Comparison of ENCODE assay signal across 1 cellular context in the genomic region with DNA sequence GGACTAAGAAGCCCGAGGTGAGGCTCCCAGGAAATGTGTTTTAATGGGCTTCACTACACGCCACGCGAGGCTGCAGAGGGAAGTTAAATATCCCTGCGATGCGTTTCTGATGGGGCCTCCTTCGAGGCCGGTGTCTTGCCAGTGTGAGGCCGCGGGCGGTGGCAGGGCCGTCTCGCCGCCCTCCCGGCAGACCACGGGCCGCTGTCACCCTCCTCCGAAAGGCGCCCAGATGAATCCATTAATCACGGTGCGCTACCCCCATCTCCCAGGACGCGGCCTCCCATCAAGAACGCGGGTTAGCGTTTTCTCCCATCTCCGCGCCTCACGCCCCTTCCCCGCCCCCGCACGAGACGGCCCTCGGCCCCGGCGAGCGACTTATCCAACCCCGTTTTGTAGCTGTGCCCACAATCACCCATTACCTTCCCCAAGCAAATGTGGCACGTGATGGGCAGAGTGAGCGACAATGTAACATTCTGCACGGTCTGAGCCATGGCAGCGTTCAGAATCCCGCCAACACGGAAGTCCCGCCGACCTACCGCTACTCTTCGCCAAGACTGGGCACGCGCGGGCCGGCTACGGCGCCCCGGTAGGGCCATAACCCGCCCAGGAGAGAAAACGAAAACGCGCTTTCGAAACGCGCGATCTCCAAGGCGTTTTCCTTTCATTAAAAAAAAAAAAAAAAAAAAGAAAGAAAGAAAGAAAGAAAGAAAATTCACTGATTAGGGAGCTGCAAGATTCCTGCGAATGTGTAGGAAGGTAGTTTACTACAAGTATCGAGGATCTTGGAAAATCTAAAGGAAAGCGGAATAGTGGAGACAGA.
TF ChIP-seq lines count a peak whose summit lies in the region.

A gene with protein sequence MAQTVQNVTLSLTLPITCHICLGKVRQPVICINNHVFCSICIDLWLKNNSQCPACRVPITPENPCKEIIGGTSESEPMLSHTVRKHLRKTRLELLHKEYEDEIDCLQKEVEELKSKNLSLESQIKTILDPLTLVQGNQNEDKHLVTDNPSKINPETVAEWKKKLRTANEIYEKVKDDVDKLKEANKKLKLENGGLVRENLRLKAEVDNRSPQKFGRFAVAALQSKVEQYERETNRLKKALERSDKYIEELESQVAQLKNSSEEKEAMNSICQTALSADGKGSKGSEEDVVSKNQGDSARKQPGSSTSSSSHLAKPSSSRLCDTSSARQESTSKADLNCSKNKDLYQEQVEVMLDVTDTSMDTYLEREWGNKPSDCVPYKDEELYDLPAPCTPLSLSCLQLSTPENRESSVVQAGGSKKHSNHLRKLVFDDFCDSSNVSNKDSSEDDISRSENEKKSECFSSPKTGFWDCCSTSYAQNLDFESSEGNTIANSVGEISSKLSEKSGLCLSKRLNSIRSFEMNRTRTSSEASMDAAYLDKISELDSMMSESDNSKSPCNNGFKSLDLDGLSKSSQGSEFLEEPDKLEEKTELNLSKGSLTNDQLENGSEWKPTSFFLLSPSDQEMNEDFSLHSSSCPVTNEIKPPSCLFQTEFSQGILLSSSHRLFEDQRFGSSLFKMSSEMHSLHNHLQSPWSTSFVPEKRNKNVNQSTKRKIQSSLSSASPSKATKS (minus strand): TSS at position 526 of the 820 bp plus-strand sequence. CDS start 35 bp downstream, at position 491.

TF ChIP-seq in K562, 482 proteins besides CTCF, POLR2A, EP300 and RAD21 (continued from another document and continues in another):
- TF ChIP-seq, protein P1, sequence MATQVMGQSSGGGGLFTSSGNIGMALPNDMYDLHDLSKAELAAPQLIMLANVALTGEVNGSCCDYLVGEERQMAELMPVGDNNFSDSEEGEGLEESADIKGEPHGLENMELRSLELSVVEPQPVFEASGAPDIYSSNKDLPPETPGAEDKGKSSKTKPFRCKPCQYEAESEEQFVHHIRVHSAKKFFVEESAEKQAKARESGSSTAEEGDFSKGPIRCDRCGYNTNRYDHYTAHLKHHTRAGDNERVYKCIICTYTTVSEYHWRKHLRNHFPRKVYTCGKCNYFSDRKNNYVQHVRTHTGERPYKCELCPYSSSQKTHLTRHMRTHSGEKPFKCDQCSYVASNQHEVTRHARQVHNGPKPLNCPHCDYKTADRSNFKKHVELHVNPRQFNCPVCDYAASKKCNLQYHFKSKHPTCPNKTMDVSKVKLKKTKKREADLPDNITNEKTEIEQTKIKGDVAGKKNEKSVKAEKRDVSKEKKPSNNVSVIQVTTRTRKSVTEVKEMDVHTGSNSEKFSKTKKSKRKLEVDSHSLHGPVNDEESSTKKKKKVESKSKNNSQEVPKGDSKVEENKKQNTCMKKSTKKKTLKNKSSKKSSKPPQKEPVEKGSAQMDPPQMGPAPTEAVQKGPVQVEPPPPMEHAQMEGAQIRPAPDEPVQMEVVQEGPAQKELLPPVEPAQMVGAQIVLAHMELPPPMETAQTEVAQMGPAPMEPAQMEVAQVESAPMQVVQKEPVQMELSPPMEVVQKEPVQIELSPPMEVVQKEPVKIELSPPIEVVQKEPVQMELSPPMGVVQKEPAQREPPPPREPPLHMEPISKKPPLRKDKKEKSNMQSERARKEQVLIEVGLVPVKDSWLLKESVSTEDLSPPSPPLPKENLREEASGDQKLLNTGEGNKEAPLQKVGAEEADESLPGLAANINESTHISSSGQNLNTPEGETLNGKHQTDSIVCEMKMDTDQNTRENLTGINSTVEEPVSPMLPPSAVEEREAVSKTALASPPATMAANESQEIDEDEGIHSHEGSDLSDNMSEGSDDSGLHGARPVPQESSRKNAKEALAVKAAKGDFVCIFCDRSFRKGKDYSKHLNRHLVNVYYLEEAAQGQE (CRISPR knock-in tag; IDR thresholded peaks at IDR 0.05; ENCODE audit: low read depth): 0 out of 2 replicates have a peak, but pooled peaks have one; percentile 35
- peak; percentile 85 for TF ChIP-seq RBFOX2 (IDR thresholded peaks at IDR 0.05; ENCODE audit: low read depth, low read length)
- TF ChIP-seq TEAD1 (CRISPR knock-in tag; IDR thresholded peaks at IDR 0.05): 0 out of 4 replicates have a peak, but pooled peaks of 1 of the 2 experiments have one; percentile 39
- TF ChIP-seq ZBTB1 (CRISPR knock-in tag; IDR thresholded peaks at IDR 0.05; ENCODE audit: borderline replicate concordance, low read depth): no peak; the same call in 1 of the 2 replicates
- TF ChIP-seq, protein P2, sequence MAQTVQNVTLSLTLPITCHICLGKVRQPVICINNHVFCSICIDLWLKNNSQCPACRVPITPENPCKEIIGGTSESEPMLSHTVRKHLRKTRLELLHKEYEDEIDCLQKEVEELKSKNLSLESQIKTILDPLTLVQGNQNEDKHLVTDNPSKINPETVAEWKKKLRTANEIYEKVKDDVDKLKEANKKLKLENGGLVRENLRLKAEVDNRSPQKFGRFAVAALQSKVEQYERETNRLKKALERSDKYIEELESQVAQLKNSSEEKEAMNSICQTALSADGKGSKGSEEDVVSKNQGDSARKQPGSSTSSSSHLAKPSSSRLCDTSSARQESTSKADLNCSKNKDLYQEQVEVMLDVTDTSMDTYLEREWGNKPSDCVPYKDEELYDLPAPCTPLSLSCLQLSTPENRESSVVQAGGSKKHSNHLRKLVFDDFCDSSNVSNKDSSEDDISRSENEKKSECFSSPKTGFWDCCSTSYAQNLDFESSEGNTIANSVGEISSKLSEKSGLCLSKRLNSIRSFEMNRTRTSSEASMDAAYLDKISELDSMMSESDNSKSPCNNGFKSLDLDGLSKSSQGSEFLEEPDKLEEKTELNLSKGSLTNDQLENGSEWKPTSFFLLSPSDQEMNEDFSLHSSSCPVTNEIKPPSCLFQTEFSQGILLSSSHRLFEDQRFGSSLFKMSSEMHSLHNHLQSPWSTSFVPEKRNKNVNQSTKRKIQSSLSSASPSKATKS (CRISPR knock-in tag; IDR thresholded peaks at IDR 0.05): no peak
- no peak for TF ChIP-seq FOXK1 (CRISPR knock-in tag; IDR thresholded peaks at IDR 0.05; ENCODE audit: borderline replicate concordance)
- no peak for TF ChIP-seq ZNF12 (CRISPR knock-in tag; IDR thresholded peaks at IDR 0.05)
- TF ChIP-seq, protein P3, sequence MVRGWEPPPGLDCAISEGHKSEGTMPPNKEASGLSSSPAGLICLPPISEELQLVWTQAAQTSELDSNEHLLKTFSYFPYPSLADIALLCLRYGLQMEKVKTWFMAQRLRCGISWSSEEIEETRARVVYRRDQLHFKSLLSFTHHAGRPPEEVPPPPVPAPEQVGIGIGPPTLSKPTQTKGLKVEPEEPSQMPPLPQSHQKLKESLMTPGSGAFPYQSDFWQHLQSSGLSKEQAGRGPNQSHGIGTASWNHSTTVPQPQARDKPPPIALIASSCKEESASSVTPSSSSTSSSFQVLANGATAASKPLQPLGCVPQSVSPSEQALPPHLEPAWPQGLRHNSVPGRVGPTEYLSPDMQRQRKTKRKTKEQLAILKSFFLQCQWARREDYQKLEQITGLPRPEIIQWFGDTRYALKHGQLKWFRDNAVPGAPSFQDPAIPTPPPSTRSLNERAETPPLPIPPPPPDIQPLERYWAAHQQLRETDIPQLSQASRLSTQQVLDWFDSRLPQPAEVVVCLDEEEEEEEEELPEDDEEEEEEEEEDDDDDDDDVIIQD (CRISPR knock-in tag; IDR thresholded peaks at IDR 0.05): no peak
- peak; percentile 61 for TF ChIP-seq POLR2AphosphoS5 (IDR thresholded peaks at IDR 0.05; ENCODE audit: control insufficient read depth, insufficient read depth, low read depth, low read length)
- TF ChIP-seq, protein P4, sequence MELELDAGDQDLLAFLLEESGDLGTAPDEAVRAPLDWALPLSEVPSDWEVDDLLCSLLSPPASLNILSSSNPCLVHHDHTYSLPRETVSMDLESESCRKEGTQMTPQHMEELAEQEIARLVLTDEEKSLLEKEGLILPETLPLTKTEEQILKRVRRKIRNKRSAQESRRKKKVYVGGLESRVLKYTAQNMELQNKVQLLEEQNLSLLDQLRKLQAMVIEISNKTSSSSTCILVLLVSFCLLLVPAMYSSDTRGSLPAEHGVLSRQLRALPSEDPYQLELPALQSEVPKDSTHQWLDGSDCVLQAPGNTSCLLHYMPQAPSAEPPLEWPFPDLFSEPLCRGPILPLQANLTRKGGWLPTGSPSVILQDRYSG (tag; conservative IDR thresholded peaks at IDR 0.05; ENCODE audit: low read depth): no peak
- TF ChIP-seq POLR2B (IDR thresholded peaks at IDR 0.05; ENCODE audit: low read depth, partially characterized antibody): peak; percentile 64
- TF ChIP-seq SIN3A (IDR thresholded peaks at IDR 0.05; ENCODE audit: borderline replicate concordance in 2 of 2, control insufficient read depth in 1 of 2, low read depth in 2 of 2, low read length in 2 of 2): peak; percentile 25 to 67; a peak in 1 of 4 replicates
- TF ChIP-seq BRD4 (IDR thresholded peaks at IDR 0.05): 0 out of 2 replicates have a peak, but pooled peaks have one; percentile 44
- TF ChIP-seq, protein P5, sequence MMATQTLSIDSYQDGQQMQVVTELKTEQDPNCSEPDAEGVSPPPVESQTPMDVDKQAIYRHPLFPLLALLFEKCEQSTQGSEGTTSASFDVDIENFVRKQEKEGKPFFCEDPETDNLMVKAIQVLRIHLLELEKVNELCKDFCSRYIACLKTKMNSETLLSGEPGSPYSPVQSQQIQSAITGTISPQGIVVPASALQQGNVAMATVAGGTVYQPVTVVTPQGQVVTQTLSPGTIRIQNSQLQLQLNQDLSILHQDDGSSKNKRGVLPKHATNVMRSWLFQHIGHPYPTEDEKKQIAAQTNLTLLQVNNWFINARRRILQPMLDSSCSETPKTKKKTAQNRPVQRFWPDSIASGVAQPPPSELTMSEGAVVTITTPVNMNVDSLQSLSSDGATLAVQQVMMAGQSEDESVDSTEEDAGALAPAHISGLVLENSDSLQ (IDR thresholded peaks at IDR 0.05): peak; percentile 26; the same call in 1 of the 2 replicates
- TF ChIP-seq, protein P6, sequence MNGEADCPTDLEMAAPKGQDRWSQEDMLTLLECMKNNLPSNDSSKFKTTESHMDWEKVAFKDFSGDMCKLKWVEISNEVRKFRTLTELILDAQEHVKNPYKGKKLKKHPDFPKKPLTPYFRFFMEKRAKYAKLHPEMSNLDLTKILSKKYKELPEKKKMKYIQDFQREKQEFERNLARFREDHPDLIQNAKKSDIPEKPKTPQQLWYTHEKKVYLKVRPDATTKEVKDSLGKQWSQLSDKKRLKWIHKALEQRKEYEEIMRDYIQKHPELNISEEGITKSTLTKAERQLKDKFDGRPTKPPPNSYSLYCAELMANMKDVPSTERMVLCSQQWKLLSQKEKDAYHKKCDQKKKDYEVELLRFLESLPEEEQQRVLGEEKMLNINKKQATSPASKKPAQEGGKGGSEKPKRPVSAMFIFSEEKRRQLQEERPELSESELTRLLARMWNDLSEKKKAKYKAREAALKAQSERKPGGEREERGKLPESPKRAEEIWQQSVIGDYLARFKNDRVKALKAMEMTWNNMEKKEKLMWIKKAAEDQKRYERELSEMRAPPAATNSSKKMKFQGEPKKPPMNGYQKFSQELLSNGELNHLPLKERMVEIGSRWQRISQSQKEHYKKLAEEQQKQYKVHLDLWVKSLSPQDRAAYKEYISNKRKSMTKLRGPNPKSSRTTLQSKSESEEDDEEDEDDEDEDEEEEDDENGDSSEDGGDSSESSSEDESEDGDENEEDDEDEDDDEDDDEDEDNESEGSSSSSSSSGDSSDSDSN (IDR thresholded peaks at IDR 0.05; ENCODE audit: borderline replicate concordance in 1 of 2, low read depth in 2 of 2, low read length in 2 of 2): 0 out of 4 replicates have a peak, but pooled peaks of 1 of the 2 experiments have one; percentile 19
- no peak for TF ChIP-seq KLF1 (tag; IDR thresholded peaks at IDR 0.05)
- TF ChIP-seq, protein P7, sequence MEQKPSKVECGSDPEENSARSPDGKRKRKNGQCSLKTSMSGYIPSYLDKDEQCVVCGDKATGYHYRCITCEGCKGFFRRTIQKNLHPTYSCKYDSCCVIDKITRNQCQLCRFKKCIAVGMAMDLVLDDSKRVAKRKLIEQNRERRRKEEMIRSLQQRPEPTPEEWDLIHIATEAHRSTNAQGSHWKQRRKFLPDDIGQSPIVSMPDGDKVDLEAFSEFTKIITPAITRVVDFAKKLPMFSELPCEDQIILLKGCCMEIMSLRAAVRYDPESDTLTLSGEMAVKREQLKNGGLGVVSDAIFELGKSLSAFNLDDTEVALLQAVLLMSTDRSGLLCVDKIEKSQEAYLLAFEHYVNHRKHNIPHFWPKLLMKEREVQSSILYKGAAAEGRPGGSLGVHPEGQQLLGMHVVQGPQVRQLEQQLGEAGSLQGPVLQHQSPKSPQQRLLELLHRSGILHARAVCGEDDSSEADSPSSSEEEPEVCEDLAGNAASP (IDR thresholded peaks at IDR 0.05): no peak
- TF ChIP-seq RCOR1 (IDR thresholded peaks at IDR 0.05; ENCODE audit: borderline replicate concordance in 1 of 2, low read depth in 2 of 2, low read length in 2 of 2): 0 out of 4 replicates have a peak, but pooled peaks of 1 of the 2 experiments have one; percentile 3
- peak; percentile 85 to 88 for TF ChIP-seq NRF1 (conservative IDR thresholded peaks at IDR 0.05 in 1 of 2, IDR thresholded peaks at IDR 0.05 in 1 of 2)
- peak; percentile 25; the same call in 1 of the 2 replicates for TF ChIP-seq NFIC (IDR thresholded peaks at IDR 0.05)
- TF ChIP-seq EP400 (IDR thresholded peaks at IDR 0.05): peak; percentile 68
- TF ChIP-seq HNRNPH1 (optimal IDR thresholded peaks at IDR 0.05; ENCODE audit: low read depth, low read length): no peak
- 0 out of 2 replicates have a peak, but pooled peaks have one; percentile 26 for TF ChIP-seq KLF16 (IDR thresholded peaks at IDR 0.05)
- TF ChIP-seq POLR2G (IDR thresholded peaks at IDR 0.05; ENCODE audit: low read depth, low read length): peak; percentile 82
- TF ChIP-seq, protein P8, sequence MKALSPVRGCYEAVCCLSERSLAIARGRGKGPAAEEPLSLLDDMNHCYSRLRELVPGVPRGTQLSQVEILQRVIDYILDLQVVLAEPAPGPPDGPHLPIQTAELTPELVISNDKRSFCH (CRISPR knock-in tag; IDR thresholded peaks at IDR 0.05): no peak
- TF ChIP-seq, protein P8 (tag; IDR thresholded peaks at IDR 0.05): no peak
- TF ChIP-seq TCF7L2 (IDR thresholded peaks at IDR 0.05; ENCODE audit: low read depth, low read length): no peak
- TF ChIP-seq, protein P9, sequence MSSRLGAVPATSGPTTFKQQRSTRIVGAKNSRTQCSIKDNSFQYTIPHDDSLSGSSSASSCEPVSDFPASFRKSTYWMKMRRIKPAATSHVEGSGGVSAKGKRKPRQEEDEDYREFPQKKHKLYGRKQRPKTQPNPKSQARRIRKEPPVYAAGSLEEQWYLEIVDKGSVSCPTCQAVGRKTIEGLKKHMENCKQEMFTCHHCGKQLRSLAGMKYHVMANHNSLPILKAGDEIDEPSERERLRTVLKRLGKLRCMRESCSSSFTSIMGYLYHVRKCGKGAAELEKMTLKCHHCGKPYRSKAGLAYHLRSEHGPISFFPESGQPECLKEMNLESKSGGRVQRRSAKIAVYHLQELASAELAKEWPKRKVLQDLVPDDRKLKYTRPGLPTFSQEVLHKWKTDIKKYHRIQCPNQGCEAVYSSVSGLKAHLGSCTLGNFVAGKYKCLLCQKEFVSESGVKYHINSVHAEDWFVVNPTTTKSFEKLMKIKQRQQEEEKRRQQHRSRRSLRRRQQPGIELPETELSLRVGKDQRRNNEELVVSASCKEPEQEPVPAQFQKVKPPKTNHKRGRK (tag; IDR thresholded peaks at IDR 0.05): peak; percentile 91
- TF ChIP-seq PHF8 (IDR thresholded peaks at IDR 0.05; ENCODE audit: borderline replicate concordance, low read length): peak; percentile 80; the same call in 1 of the 2 replicates
- TF ChIP-seq, protein P10, sequence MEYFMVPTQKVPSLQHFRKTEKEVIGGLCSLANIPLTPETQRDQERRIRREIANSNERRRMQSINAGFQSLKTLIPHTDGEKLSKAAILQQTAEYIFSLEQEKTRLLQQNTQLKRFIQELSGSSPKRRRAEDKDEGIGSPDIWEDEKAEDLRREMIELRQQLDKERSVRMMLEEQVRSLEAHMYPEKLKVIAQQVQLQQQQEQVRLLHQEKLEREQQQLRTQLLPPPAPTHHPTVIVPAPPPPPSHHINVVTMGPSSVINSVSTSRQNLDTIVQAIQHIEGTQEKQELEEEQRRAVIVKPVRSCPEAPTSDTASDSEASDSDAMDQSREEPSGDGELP (CRISPR knock-in tag; IDR thresholded peaks at IDR 0.05; ENCODE audit: borderline replicate concordance): peak; percentile 61
- TF ChIP-seq TBP (optimal IDR thresholded peaks at IDR 0.05; ENCODE audit: low read depth, low read length): peak; percentile 74
- TF ChIP-seq NBN (IDR thresholded peaks at IDR 0.05; ENCODE audit: low read depth): no peak
